Comparison of ENCODE assay signal across 1 cellular context in the genomic region with DNA sequence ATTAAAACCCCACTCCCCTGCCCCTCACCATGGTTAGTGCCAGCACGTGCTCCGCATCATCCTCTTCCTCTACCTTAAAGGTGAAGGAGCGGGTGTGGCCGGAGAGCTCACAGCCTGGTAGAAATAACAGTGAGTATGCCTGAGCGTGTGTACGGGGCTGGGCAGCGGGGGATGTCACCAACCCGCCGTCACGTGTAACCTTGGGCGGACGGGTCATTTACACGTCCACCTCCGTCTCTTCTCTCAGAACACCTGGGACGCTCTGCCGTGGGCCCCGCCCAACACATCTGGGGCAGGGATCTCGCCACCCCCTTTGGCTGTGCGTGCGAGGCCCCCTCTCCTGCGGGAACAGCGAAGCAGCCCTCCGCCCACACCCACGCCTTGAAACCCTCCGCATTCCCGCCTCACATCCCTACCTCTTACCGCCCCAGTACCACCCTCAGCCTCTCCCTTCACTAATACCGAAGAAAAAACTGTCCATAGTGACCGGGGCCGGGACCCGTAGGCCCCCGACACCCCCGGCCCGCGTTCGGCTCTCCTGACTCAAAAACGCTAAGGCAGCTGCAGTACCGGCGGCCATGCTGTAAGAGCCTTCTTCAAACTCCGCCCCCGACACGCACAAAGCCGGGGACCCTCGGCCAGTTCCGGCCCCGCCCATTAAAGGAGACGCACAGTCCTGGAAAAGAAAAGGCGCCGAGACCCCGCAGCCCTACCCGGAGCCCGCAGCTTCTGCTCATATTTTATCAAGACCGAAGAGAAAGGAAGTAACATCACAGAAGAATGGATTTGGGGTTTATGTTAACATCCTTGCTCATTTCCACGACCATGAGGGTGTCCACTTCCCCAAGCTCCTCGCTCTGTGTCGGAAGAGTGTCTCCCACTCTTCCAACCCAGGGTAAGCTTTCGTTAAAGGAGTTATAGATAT.
TF ChIP-seq lines count a peak whose summit lies in the region.

A gene with protein sequence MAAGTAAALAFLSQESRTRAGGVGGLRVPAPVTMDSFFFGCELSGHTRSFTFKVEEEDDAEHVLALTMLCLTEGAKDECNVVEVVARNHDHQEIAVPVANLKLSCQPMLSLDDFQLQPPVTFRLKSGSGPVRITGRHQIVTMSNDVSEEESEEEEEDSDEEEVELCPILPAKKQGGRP (minus strand): TSS at position 636 of the 925 bp plus-strand sequence. CDS start 56 bp downstream, at position 580.

TF ChIP-seq in IMR-90, 13 proteins besides CTCF, POLR2A, EP300 and RAD21:
- TF ChIP-seq USF2 (IDR thresholded peaks at IDR 0.05; ENCODE audit: low read depth, low read length) (0 out of 2 replicates have a peak, but pooled peaks have one; percentile 12), MAZ (IDR thresholded peaks at IDR 0.05; ENCODE audit: borderline replicate concordance, low read depth, low read length) (peak; percentile 96; the same call in 1 of the 2 replicates), MXI1 (IDR thresholded peaks at IDR 0.05; ENCODE audit: borderline replicate concordance, low read depth, low read length) (peak; percentile 43; the same call in 1 of the 2 replicates), SMC3 (IDR thresholded peaks at IDR 0.05; ENCODE audit: low read depth, low read length) (no peak), BHLHE40 (IDR thresholded peaks at IDR 0.05; ENCODE audit: low read depth, low read length) (peak; percentile 51; the same call in 1 of the 2 replicates), CEBPB (IDR thresholded peaks at IDR 0.05; ENCODE audit: low read depth, low read length) (no peak), CHD1 (IDR thresholded peaks at IDR 0.05; ENCODE audit: low read depth, low read length) (no peak)
TF ChIP-seq in IMR-90: peak in this region for 4.
